ENCODE assay signal across 8 cellular contexts in the genomic region with DNA sequence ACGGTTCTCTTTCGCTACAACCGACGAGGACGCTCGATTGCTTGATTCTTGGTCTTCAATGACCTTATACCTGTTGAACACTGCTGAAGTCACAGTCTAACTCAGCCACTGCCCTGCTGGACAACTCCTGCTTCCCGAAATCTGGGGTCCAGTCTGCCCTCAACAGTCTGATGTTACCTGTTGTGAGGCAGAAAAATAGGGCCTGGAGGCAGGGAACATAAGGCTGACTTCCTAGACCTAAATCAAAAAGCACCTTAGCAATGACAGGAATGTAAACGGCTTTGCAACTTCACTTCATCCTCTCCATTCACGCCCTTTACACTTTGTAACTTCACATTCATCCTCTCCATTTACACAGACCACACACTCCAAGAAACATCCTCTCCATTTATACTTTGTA. TPM values are rescaled to one million over a fixed set of nuclear protein-coding genes. Genes with fewer than 3 reads are reported as not detected.
DNase-seq lines count a peak whose midpoint lies in the region; ATAC-seq and TF ChIP-seq lines count a peak whose summit lies in the region.

No MANE protein-coding gene starts in this region.

- H3K27ac ChIP-seq in AG04450 (ENCODE audit: low read depth, low read length) (no peak overlapping the region), KMS-11 (no peak overlapping the region)

- CTCF ChIA-PET in AG04450 (lab: Charles Lee): interaction anchor here (0.7 to 2.7 kb wide), 3 partner anchors 13 to 76 kb away, joined by 3 to 13 read pairs (median 5); no protein-coding TSS in a partner anchor

- POLR2A ChIA-PET in AG04450 (lab: Yijun Ruan, JAX): no interaction called here

- H3K9me3 ChIP-seq in AG04450 (ENCODE audit: control insufficient read depth, insufficient read depth, low read length): peaks cover 3% of the 10 kb centered on the region; the same call in 1 of the 2 replicates
- no peaks in the 10 kb centered on the region for H3K9me3 ChIP-seq in mucosa of stomach (ENCODE audit: control insufficient read depth, low read length)

- H3K9ac ChIP-seq in KMS-11: no peak overlapping the region
- peak overlapping the region; percentile 78 for H3K9ac ChIP-seq in mucosa of stomach (ENCODE audit: low read length)

- TF ChIP-seq CTCF in AG04450 (IDR thresholded peaks at IDR 0.05; ENCODE audit: low read depth, low read length) (no peak), KMS-11 (conservative IDR thresholded peaks at IDR 0.05; ENCODE audit: low read depth, low read length) (no peak)

- H3K36me3 ChIP-seq in KMS-11 (ENCODE audit: insufficient read depth) (no peaks in the 10 kb centered on the region), mucosa of stomach (ENCODE audit: control insufficient read depth, insufficient read depth, low read length) (no peaks in the 10 kb centered on the region)

- peak overlapping the region; percentile 51; the same call in 1 of the 2 replicates for H3K4me2 ChIP-seq in KMS-11

- H3K4me1 ChIP-seq in KMS-11 (ENCODE audit: low read depth, poor library complexity, severe bottlenecking): peaks cover 33% of the 10 kb centered on the region
- peaks cover 20% of the 10 kb centered on the region for H3K4me1 ChIP-seq in mucosa of stomach (ENCODE audit: control insufficient read depth, insufficient read depth, low read length)

- H3K27me3 ChIP-seq in AG04450 (ENCODE audit: control insufficient read depth, insufficient read depth, low read length) (no peaks in the 10 kb centered on the region), KMS-11 (ENCODE audit: insufficient read depth, low read depth) (no peaks in the 10 kb centered on the region), mucosa of stomach (ENCODE audit: control insufficient read depth, insufficient read depth, low read length) (no peaks in the 10 kb centered on the region)

- peaks cover 29% of the 10 kb centered on the region; the same call in 1 of the 2 replicates for H3K79me2 ChIP-seq in KMS-11 (ENCODE audit: insufficient read depth, low read depth)

- no peak for ATAC-seq in HG03460 (IDR thresholded peaks at IDR 0.05; ENCODE audit: unreplicated experiment)

- H2AFZ ChIP-seq in KMS-11 (ENCODE audit: low read depth): peak overlapping the region; percentile 59

- DNase-seq in AG04450 (ENCODE audit: low read depth, low spot score) (no peak), cerebellum (ENCODE audit: low spot score) (peak; percentile 15), NCI-H187 (lab: John Stamatoyannopoulos, UW) (no peak), NCI-H2029 (lab: John Stamatoyannopoulos, UW) (no peak)
- DNase-seq in activated effector memory CD4-positive, alpha-beta T cell treated with Interleukin-2 at 50 U/mL for 16 hours: no peak

- no peaks in the 10 kb centered on the region for H4K20me1 ChIP-seq in KMS-11 (ENCODE audit: insufficient read depth)

- H3K4me3 ChIP-seq in AG04450 (ENCODE audit: low read depth, low read length): peak overlapping the region; percentile 89
- H3K4me3 ChIP-seq in KMS-11 (IDR thresholded peaks at IDR 0.05; ENCODE audit: insufficient read depth, low read depth, low read length): no peak overlapping the region
- H3K4me3 ChIP-seq in mucosa of stomach (ENCODE audit: low read length): peak overlapping the region; percentile 39

RNA-seq across cellular contexts. Expression of a gene that starts 0.6 kb away (rescaled TPM):
- polyA plus RNA-seq in AG04450 (2011; rRNA removed): 28.8 and 30.3 TPM in 2 replicates
- polyA minus RNA-seq in AG04450 (2011; rRNA and poly(A)+ RNA removed): 63.5 and 102 TPM in 2 replicates
- total RNA-seq in cerebellum: 14.0 TPM

RNA-seq across cellular contexts. Expression of a gene that starts 19.1 kb away (rescaled TPM):
- 7.6 and 9.1 TPM in 2 replicates for polyA plus RNA-seq in AG04450 (2011; rRNA removed)
- 4.5 and 6.4 TPM in 2 replicates for polyA minus RNA-seq in AG04450 (2011; rRNA and poly(A)+ RNA removed)
- total RNA-seq in cerebellum: 10.6 TPM

RNA-seq across cellular contexts. Expression of a gene that starts 47.7 kb away (rescaled TPM):
- polyA plus RNA-seq in AG04450 (2011; rRNA removed): 5.2 and 6.8 TPM in 2 replicates
- 11.4 and 16.2 TPM in 2 replicates for polyA minus RNA-seq in AG04450 (2011; rRNA and poly(A)+ RNA removed)
- 0.27 TPM for total RNA-seq in cerebellum
